ENCODE assay signal across 8 cellular contexts in genomic region chr20:62806383-62807050, GRCh38. TPM values are rescaled to one million over a fixed set of nuclear protein-coding genes. Genes with fewer than 3 reads are reported as not detected.
A peak's percentile ranks its signal among the peaks of the same experiment; 100 is the strongest.
DNase-seq lines count a peak whose midpoint lies in the region; ATAC-seq and TF ChIP-seq lines count a peak whose summit lies in the region.

No MANE protein-coding gene starts in this region.

- H3K36me3 ChIP-seq in HUES6 (ENCODE audit: control insufficient read depth, insufficient read depth, low read length) (peaks cover 32% of the 10 kb centered on the region), brain microvascular endothelial cell (replicated peaks) (peaks cover 21% of the 10 kb centered on the region)

- H3K9me3 Mint-ChIP-seq in natural killer cell = no peaks in the 10 kb centered on the region

- no peak overlapping the region for H3K27ac ChIP-seq in AG04450 (ENCODE audit: low read depth, low read length)
- no peak overlapping the region for H3K27ac ChIP-seq in HUES6 (ENCODE audit: low read depth, low read length)
- H3K27ac ChIP-seq in brain microvascular endothelial cell = no peak overlapping the region

- H3K4me1 Mint-ChIP-seq in natural killer cell = peaks cover 5 to 23% of the 10 kb centered on the region in 2 donors

- peaks cover 11% of the 10 kb centered on the region for H3K4me1 ChIP-seq in HUES6 (ENCODE audit: control insufficient read depth, insufficient read depth, low read length)

- DNase-seq in AG04450 (ENCODE audit: low read depth, low spot score) = no peak
- no peak for DNase-seq in brain microvascular endothelial cell
- DNase-seq in natural killer cell = no peak
- no peak for DNase-seq in T-helper 9 cell
- DNase-seq in NCI-H1694 (lab: John Stamatoyannopoulos, UW) = no peak
- DNase-seq in kidney glomerular epithelial cell (lab: John Stamatoyannopoulos, UW) = no peak

- H3K4me3 ChIP-seq in AG04450 (ENCODE audit: low read depth, low read length) (peak overlapping the region; percentile 68), HUES6 (ENCODE audit: low read depth, low read length) (peak overlapping the region; percentile 81; the same call in 1 of the 2 replicates), brain microvascular endothelial cell (ENCODE audit: low read depth, low read length) (peak overlapping the region; percentile 80)

- peak overlapping the region; percentile 29 to 78 for H3K27ac Mint-ChIP-seq in natural killer cell

- ATAC-seq in natural killer cell (no peak), GM21360 (IDR thresholded peaks at IDR 0.05; ENCODE audit: unreplicated experiment) (no peak)

- no peak overlapping the region for H3K9ac ChIP-seq in HUES6 (ENCODE audit: low read length)

- CTCF ChIA-PET in AG04450 (lab: Charles Lee) = no interaction called here

- in situ Hi-C loops in brain microvascular endothelial cell (cut with HindIII; ENCODE audit: low pct_ligation_motif_present, low sequenced_read_pairs) = no loop called here

- H3K27me3 Mint-ChIP-seq in natural killer cell (ENCODE audit: low read depth in 2 of 2) = no peaks in the 10 kb centered on the region

- H3K27me3 ChIP-seq in AG04450 (ENCODE audit: control insufficient read depth, insufficient read depth, low read length) (no peaks in the 10 kb centered on the region), HUES6 (ENCODE audit: control insufficient read depth, insufficient read depth, low read length) (no peaks in the 10 kb centered on the region), brain microvascular endothelial cell (replicated peaks) (no peaks in the 10 kb centered on the region)

- H3K9me3 ChIP-seq in AG04450 (ENCODE audit: control insufficient read depth, insufficient read depth, low read length) (no peaks in the 10 kb centered on the region; the same call in 1 of the 2 replicates), HUES6 (ENCODE audit: control insufficient read depth, insufficient read depth, low read depth, low read length) (no peaks in the 10 kb centered on the region)

- peak overlapping the region; percentile 52 for H3K4me3 Mint-ChIP-seq in natural killer cell

- TF ChIP-seq CTCF in AG04450 (IDR thresholded peaks at IDR 0.05; ENCODE audit: low read depth, low read length) (no peak), brain microvascular endothelial cell (IDR thresholded peaks at IDR 0.05; ENCODE audit: low read depth, low read length, missing control alignments) (no peak), natural killer cell (IDR thresholded peaks at IDR 0.05) (no peak)

- intact Hi-C loops in natural killer cell (cut with micrococcal nuclease) = loop anchor here (10.0 kb wide), 1 partner anchor 128 kb away; the partner anchor contains the start of gene GID8

- H3K36me3 Mint-ChIP-seq in natural killer cell = no peaks in the 10 kb centered on the region

- POLR2A ChIA-PET in AG04450 (lab: Yijun Ruan, JAX) = no interaction called here

RNA-seq across cellular contexts. Expression of gene OGFR, which starts 1.9 kb away (rescaled TPM):
- 19.7 and 21.7 TPM in 2 replicates for polyA plus RNA-seq in AG04450 (2011; rRNA removed)
- 22.0 and 32.6 TPM in 2 replicates for polyA minus RNA-seq in AG04450 (2011; rRNA and poly(A)+ RNA removed)
- 10 to 100 TPM; 71.0 to 84.0 (median 83.0) TPM for total RNA-seq in natural killer cell

RNA-seq across cellular contexts. Expression of gene MRGBP, which starts 10.2 kb away (rescaled TPM):
- 13.4 and 14.4 TPM in 2 replicates for polyA plus RNA-seq in AG04450 (2011; rRNA removed)
- 12.5 and 14.0 TPM in 2 replicates for polyA minus RNA-seq in AG04450 (2011; rRNA and poly(A)+ RNA removed)
- 10 to 100 TPM in 2 of 3 donors, 1 to 10 TPM in 1; 8.3 to 12.8 (median 10.0) TPM for total RNA-seq in natural killer cell

RNA-seq across cellular contexts. Expression of gene COL9A3, which starts 10.3 kb away (rescaled TPM):
- 0.69 and 0.98 TPM in 2 replicates for polyA plus RNA-seq in AG04450 (2011; rRNA removed)
- 0.23 and 0.39 TPM in 2 replicates for polyA minus RNA-seq in AG04450 (2011; rRNA and poly(A)+ RNA removed)
- total RNA-seq in natural killer cell = 1 to 10 TPM in 1 of 3 donors, not detected in 2; 1.9 TPM

RNA-seq across cellular contexts. Expression of gene TCFL5, which starts 55.1 kb away (rescaled TPM):
- 8.7 and 9.9 TPM in 2 replicates for polyA plus RNA-seq in AG04450 (2011; rRNA removed)
- 4.0 and 5.1 TPM in 2 replicates for polyA minus RNA-seq in AG04450 (2011; rRNA and poly(A)+ RNA removed)
- total RNA-seq in natural killer cell = 1 to 10 TPM; 5.1 to 8.0 (median 6.4) TPM
